Comparison of ENCODE assay signal across 20 cellular contexts in genomic region chr12:55876110-55876509, GRCh38. TPM values are rescaled to one million over a fixed set of nuclear protein-coding genes. Genes with fewer than 3 reads are reported as not detected.
"Had no signal": no experiment of that assay in that cellular context is flagged by ENCODE, and none has a peak within 500 bp of the region (broad histone marks: within the 10 kb centered on the region; RNA-seq: fewer than 3 reads in every experiment).

No MANE protein-coding gene starts in this region.

- H3K4me1 ChIP-seq: lower lobe of right lung, right atrium auricular region had no signal

- DNase-seq: activated CD4-positive, alpha-beta T cell treated with anti-CD3 and anti-CD28 coated beads for 48 hours; activated CD8-positive, alpha-beta memory T cell treated with anti-CD3 and anti-CD28 coated beads, Interleukin-2, amount 50 U/mL, for 4 hours; activated CD8-positive, alpha-beta T cell treated with anti-CD3 and anti-CD28 coated beads, Interleukin-2, amount 10 ng/mL, durations not matched to agents 7 days and 5 days; activated gamma-delta T cell; activated T-cell treated with anti-CD3 and anti-CD28 coated beads, Interleukin-2, amount 50 U/mL, for 72 hours; amniotic stem cell; central memory CD4-positive, alpha-beta T cell; cortex of kidney; effector CD8-positive, alpha-beta T cell; foreskin fibroblast; lower lobe of right lung; midbrain; naive B cell; stimulated activated CD4-positive, alpha-beta T cell treated with anti-CD3 and anti-CD28 coated beads, Interleukin-4, amount 100 ng/mL, for 24 hours; stimulated activated naive CD4-positive, alpha-beta T cell treated with Interleukin-2 at 50 U/mL for 16 hours; T-helper 17 cell had no signal

- H3K27me3 ChIP-seq: right atrium auricular region had no signal

- ATAC-seq: activated CD8-positive, alpha-beta T cell treated with anti-CD3 and anti-CD28 coated beads, Interleukin-2, amount 10 ng/mL, durations not matched to agents 7 days and 5 days; activated naive CD4-positive, alpha-beta T cell treated with anti-CD3 and anti-CD28 coated beads, Interleukin-2, amount 50 U/mL, for 72 hours; activated T-cell treated with anti-CD3 and anti-CD28 coated beads, Interleukin-2, amount 50 U/mL, for 72 hours; lower lobe of right lung; T-helper 17 cell had no signal

- H3K27ac ChIP-seq: lower lobe of right lung, right atrium auricular region had no signal

- H3K36me3 ChIP-seq: lower lobe of right lung, right atrium auricular region had no signal

- H3K4me3 ChIP-seq: lower lobe of right lung, right atrium auricular region, skin epidermis had no signal

RNA-seq across cellular contexts. Expression of gene MMP19, which starts 33.4 kb away (rescaled TPM):
- total RNA-seq: activated CD8-positive, alpha-beta T cell treated with anti-CD3 and anti-CD28 coated beads, Interleukin-2, amount 10 ng/mL, durations not matched to agents 7 days and 5 days; T-helper 17 cell; temporal lobe had no signal
